ENCODE assay signal across 25 cellular contexts in the genomic region with DNA sequence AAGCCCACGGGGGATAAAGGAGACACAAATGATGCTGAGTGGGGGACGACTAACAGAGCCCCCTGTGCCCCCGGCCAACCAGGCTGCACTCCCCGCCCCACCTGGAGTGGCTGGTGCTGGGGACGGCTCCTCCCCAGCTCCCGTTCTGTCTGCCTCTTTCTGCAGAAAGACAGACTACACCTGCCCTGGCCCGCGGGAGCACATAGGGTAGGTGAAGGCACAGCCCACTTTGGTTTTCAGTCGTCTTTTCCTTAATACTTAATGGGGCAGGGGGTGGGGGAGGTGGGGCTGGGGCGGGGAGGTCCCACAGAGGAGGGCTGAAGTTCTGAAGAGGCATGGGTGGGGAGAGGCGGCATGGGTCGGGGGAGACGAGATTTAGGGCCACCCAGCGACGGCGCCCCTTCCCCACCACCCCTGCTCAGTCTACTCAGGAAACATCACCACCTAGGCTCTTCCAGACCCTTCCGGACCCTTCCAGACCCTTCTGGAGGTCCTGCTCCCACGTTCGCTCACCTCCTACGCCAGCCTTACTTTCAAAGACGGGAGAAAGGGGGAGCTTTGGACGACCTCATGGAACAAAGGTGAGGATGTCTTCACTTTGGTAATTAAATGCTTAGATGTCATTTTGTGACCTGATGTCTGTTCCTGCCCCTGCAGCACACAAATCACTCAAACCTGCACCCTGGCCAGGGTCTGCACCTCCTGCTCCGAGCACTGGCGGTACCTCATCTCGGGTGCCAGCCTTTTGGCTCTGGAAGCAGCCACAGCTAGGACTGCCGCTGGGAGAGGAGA. TPM values are rescaled to one million over a fixed set of nuclear protein-coding genes. Genes with fewer than 3 reads are reported as not detected.
"Had no signal": no experiment of that assay in that cellular context is flagged by ENCODE, and none has a peak within 500 bp of the region (broad histone marks: within the 10 kb centered on the region; RNA-seq: fewer than 3 reads in every experiment).

No MANE protein-coding gene starts in this region.

- H3K9me3 Mint-ChIP-seq: dendritic cell treated with granulocyte-macrophage colony-stimulating factor and Interleukin-4, amounts not matched to agents 40 ng/mL and 50 ng/mL, for 4 days; effector memory CD8-positive, alpha-beta T cell; natural killer cell treated with Interleukin-12 subunit alpha and Interleukin-12 subunit beta and Interleukin-15 and Interleukin-18, amount 100 ng/mL, for 72 hours; neural progenitor cell had no signal

- H3K36me3 ChIP-seq: esophagus muscularis mucosa, gastrocnemius medialis, left lung, neural progenitor cell, sigmoid colon, stomach, thoracic aorta, transverse colon had no signal

- H3K4me3 ChIP-seq: gastrocnemius medialis, left lung, lung, neural progenitor cell, psoas muscle, skin epidermis, thoracic aorta had no signal

- H3K27ac Mint-ChIP-seq: dendritic cell treated with granulocyte-macrophage colony-stimulating factor and Interleukin-4, amounts not matched to agents 40 ng/mL and 50 ng/mL, for 4 days; effector memory CD8-positive, alpha-beta T cell; natural killer cell treated with Interleukin-12 subunit alpha and Interleukin-12 subunit beta and Interleukin-15 and Interleukin-18, amount 100 ng/mL, for 72 hours; neural progenitor cell had no signal

- H3K79me2 ChIP-seq: parathyroid adenoma had no signal

- H3K36me3 Mint-ChIP-seq: natural killer cell treated with Interleukin-12 subunit alpha and Interleukin-12 subunit beta and Interleukin-15 and Interleukin-18, amount 100 ng/mL, for 72 hours; neural progenitor cell had no signal

- H2AFZ ChIP-seq: neural progenitor cell, parathyroid adenoma had no signal

- H3K4me3 Mint-ChIP-seq: dendritic cell treated with granulocyte-macrophage colony-stimulating factor and Interleukin-4, amounts not matched to agents 40 ng/mL and 50 ng/mL, for 4 days; effector memory CD8-positive, alpha-beta T cell; natural killer cell treated with Interleukin-12 subunit alpha and Interleukin-12 subunit beta and Interleukin-15 and Interleukin-18, amount 100 ng/mL, for 72 hours; neural progenitor cell had no signal

- ATAC-seq: effector memory CD8-positive, alpha-beta T cell; gastrocnemius medialis; left lung; natural killer cell treated with Interleukin-12 subunit alpha and Interleukin-12 subunit beta and Interleukin-15 and Interleukin-18, amount 100 ng/mL, for 72 hours; psoas muscle had no signal

- H3K4me2 ChIP-seq: neural progenitor cell had no signal

- H3K9ac ChIP-seq: neural progenitor cell, parathyroid adenoma had no signal

- H3K9me3 ChIP-seq: esophagus muscularis mucosa, gastrocnemius medialis, left lung, psoas muscle, sigmoid colon, stomach, thoracic aorta, transverse colon had no signal

- DNase-seq: effector memory CD8-positive, alpha-beta T cell; gastrocnemius medialis; mesenchymal stem cell; midbrain; occipital lobe; retina; sigmoid colon; stimulated activated CD4-positive, alpha-beta T cell treated with anti-CD3 and anti-CD28 coated beads, Interleukin-12 subunit alpha, Interleukin-12 subunit beta, amount 100 ng/mL, for 4 hours; stimulated activated naive CD4-positive, alpha-beta T cell; stomach; substantia nigra; transverse colon had no signal

- H3K4me1 ChIP-seq: gastrocnemius medialis, neural progenitor cell, parathyroid adenoma, psoas muscle had no signal

- H3K27me3 ChIP-seq: neural progenitor cell had no signal

- H3K27ac ChIP-seq: epithelial cell of prostate, esophagus muscularis mucosa, gastrocnemius medialis, left lung, neural progenitor cell, parathyroid adenoma, psoas muscle, sigmoid colon, skin epidermis, thoracic aorta, transverse colon had no signal

RNA-seq across cellular contexts. Expression of a gene that starts 21.2 kb away (rescaled TPM):
- total RNA-seq: fibroblast of villous mesenchyme; kidney epithelial cell; left lung; natural killer cell treated with Interleukin-12 subunit alpha and Interleukin-12 subunit beta and Interleukin-15 and Interleukin-18, amount 100 ng/mL, for 72 hours; occipital lobe; thoracic aorta had no signal
